20 cellular contexts compared by ENCODE assay signal in the genomic region with DNA sequence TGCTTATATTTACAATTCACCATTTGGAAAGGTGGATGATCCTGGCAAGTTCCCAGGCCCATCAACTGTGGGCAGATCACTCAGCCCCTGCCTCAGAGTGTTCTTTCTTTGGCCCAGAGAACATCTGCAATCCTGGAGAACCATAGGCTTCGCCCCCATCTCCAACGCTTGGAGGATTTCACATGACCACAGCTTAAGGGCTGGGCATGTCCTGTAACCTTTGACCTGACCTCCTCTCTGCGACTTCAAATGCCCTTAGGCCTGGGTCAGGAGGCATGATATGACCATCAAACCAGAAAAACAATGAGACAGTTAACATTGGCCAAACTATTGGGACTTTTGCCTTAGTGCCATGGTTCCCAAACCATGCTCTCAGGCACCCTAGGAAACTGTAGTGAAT. TPM values are rescaled to one million over a fixed set of nuclear protein-coding genes. Genes with fewer than 3 reads are reported as not detected.
DNase-seq lines count a peak whose midpoint lies in the region; ATAC-seq lines count a peak whose summit lies in the region.
"Had no signal": no experiment of that assay in that cellular context is flagged by ENCODE, and none has a peak within 500 bp of the region (broad histone marks: within the 10 kb centered on the region; RNA-seq: fewer than 3 reads in every experiment).

No MANE protein-coding gene starts in this region.

- 86% methylated on average over 3 of the region's 3 CpGs for WGBS in mesenchymal stem cell

- H2BK15ac ChIP-seq in mesenchymal stem cell (ENCODE audit: low read depth, poor library complexity, severe bottlenecking) = no peak overlapping the region

- no peak overlapping the region for H3K4me3 ChIP-seq in mesenchymal stem cell (ENCODE audit: insufficient read depth in 1 of 2, low read depth in 1 of 2, low read length in 2 of 2)
- H3K4me3 ChIP-seq: GM23248, hepatocyte, testis had no signal

- H3K14ac ChIP-seq in mesenchymal stem cell (ENCODE audit: low read length in 2 of 2) = no peak overlapping the region

- no peak overlapping the region for H2AFZ ChIP-seq in mesenchymal stem cell (ENCODE audit: low read depth, low read length)
- H2AFZ ChIP-seq: GM23248, hepatocyte had no signal

- H2AK5ac ChIP-seq in mesenchymal stem cell (ENCODE audit: low read length, severe bottlenecking) = no peak overlapping the region

- no peak overlapping the region for H3K23ac ChIP-seq in mesenchymal stem cell (ENCODE audit: low read length in 2 of 2)

- H3K9ac ChIP-seq in mesenchymal stem cell (ENCODE audit: low read length) = no peak overlapping the region
- H3K9ac ChIP-seq: GM23248 had no signal

- no peaks in the 10 kb centered on the region for H3K4me1 ChIP-seq in mesenchymal stem cell (ENCODE audit: control insufficient read depth, insufficient read depth, low read depth, low read length)
- H3K4me1 ChIP-seq: testis had no signal

- ATAC-seq in GM18499 (IDR thresholded peaks at IDR 0.05; ENCODE audit: insufficient read depth, unreplicated experiment) = peak; percentile 11
- ATAC-seq in GM19324 (IDR thresholded peaks at IDR 0.05; ENCODE audit: low FRiP score, unreplicated experiment) = peak; percentile 7
- ATAC-seq in HG03196 (IDR thresholded peaks at IDR 0.05; ENCODE audit: unreplicated experiment) = peak; percentile 11
- ATAC-seq in HG03342 (IDR thresholded peaks at IDR 0.05; ENCODE audit: unreplicated experiment) = no peak
- ATAC-seq: activated naive CD8-positive, alpha-beta T cell treated with anti-CD3 and anti-CD28 coated beads, Interleukin-2, amount 50 U/mL, for 24 hours had no signal

- no peaks in the 10 kb centered on the region for H3K27me3 ChIP-seq in mesenchymal stem cell (ENCODE audit: control insufficient read depth in 1 of 2, insufficient read depth in 1 of 2, low read length in 2 of 2)
- H3K27me3 ChIP-seq: hepatocyte, testis had no signal

- H3K9me3 ChIP-seq in mesenchymal stem cell (ENCODE audit: control insufficient read depth, low read length) = no peaks in the 10 kb centered on the region
- H3K9me3 ChIP-seq: testis had no signal

- no peaks in the 10 kb centered on the region for H3K36me3 ChIP-seq in mesenchymal stem cell (ENCODE audit: control insufficient read depth in 1 of 2, insufficient read depth in 2 of 2, low read depth in 1 of 2, low read length in 2 of 2)

- no peak overlapping the region for H3K27ac ChIP-seq in mesenchymal stem cell (ENCODE audit: low read length, poor library complexity, severe bottlenecking)
- H3K27ac ChIP-seq: GM23248, hepatocyte, testis had no signal

- no peak overlapping the region for H3K4ac ChIP-seq in mesenchymal stem cell (ENCODE audit: low read depth in 1 of 2, low read length in 2 of 2)

- no peak overlapping the region for H3K4me2 ChIP-seq in mesenchymal stem cell (ENCODE audit: low read length, poor library complexity, severe bottlenecking)
- H3K4me2 ChIP-seq: hepatocyte had no signal

- no peak overlapping the region for H2BK120ac ChIP-seq in mesenchymal stem cell (ENCODE audit: low read depth, low read length)

- H4K91ac ChIP-seq in mesenchymal stem cell (ENCODE audit: low read length) = no peak overlapping the region

- no peak for DNase-seq in mesenchymal stem cell
- DNase-seq in cerebellar cortex (ENCODE audit: low spot score) = no peak
- no peak for DNase-seq in NCI-H345 treated with DMSO at 0.1 percent for 48 hours (lab: John Stamatoyannopoulos, UW; ENCODE audit: unreplicated experiment)
- DNase-seq: activated naive CD8-positive, alpha-beta T cell treated with anti-CD3 and anti-CD28 coated beads, Interleukin-2, amount 50 U/mL, for 24 hours; activated T-cell treated with anti-CD3 and anti-CD28 coated beads for 4 hours; C1 segment of cervical spinal cord; effector memory CD4-positive, alpha-beta T cell; GM23248; KBM-7; kidney glomerular epithelial cell; NCI-H1105 treated with DMSO at 0.1 percent for 48 hours; occipital lobe; stimulated activated CD4-positive, alpha-beta T cell treated with anti-CD3 and anti-CD28 coated beads, Interleukin-2, amount 100 ng/mL, for 48 hours; stimulated activated CD8-positive, alpha-beta memory T cell treated with anti-CD3 and anti-CD28 coated beads, Interleukin-4, amount 100 ng/mL, for 48 hours; testis had no signal

- no peak overlapping the region for H4K8ac ChIP-seq in mesenchymal stem cell (ENCODE audit: low read length)

- H2BK5ac ChIP-seq in mesenchymal stem cell (ENCODE audit: low read depth, low read length, poor library complexity, severe bottlenecking) = peak overlapping the region; percentile 8

- no peak overlapping the region for H3K18ac ChIP-seq in mesenchymal stem cell (ENCODE audit: low read depth in 1 of 2, low read length in 2 of 2)

- no peaks in the 10 kb centered on the region for H3K79me1 ChIP-seq in mesenchymal stem cell (replicated peaks; ENCODE audit: low read length, poor library complexity, severe bottlenecking)

- no peak overlapping the region for H2BK12ac ChIP-seq in mesenchymal stem cell (ENCODE audit: low read length in 2 of 2)

RNA-seq across cellular contexts. Expression of a gene that starts 7.2 kb away (rescaled TPM):
- polyA plus RNA-seq in mesenchymal stem cell (2013, experiment 1 of 2) = 41.7 TPM
- polyA plus RNA-seq in mesenchymal stem cell (2013, experiment 2 of 2) = 43.8 TPM
